ENCODE assay signal across 12 cellular contexts in genomic region chr11:870127-870413, GRCh38. TPM values are rescaled to one million over a fixed set of nuclear protein-coding genes. Genes with fewer than 3 reads are reported as not detected.
DNase-seq lines count a peak whose midpoint lies in the region; FAIRE-seq and TF ChIP-seq lines count a peak whose summit lies in the region.
"Had no signal": no experiment of that assay in that cellular context is flagged by ENCODE, and none has a peak within 500 bp of the region (broad histone marks: within the 10 kb centered on the region; RNA-seq: fewer than 3 reads in every experiment).

No MANE protein-coding gene starts in this region.

- H3K9me2 ChIP-seq in PC-9 (ENCODE audit: insufficient read depth) (no peaks in the 10 kb centered on the region), hepatocyte (replicated peaks; ENCODE audit: insufficient read depth) (no peaks in the 10 kb centered on the region)

- 44% methylated on average over 5 of the region's 8 CpGs for WGBS in hepatocyte (ENCODE audit: low lambda C conversion rate, missing lambda C conversion rate)
- WGBS in transverse colon (ENCODE audit: low coverage in 1 of 2), 2 donors = 80% methylated on average over 5 of the region's 8 CpGs; no CpG with 5 or more reads in 1 of the 2 donors

- H3K27me3 ChIP-seq in BJ (ENCODE audit: control insufficient read depth, insufficient read depth, low read length) = no peaks in the 10 kb centered on the region
- H3K27me3 ChIP-seq in PC-9 (ENCODE audit: insufficient read depth, low read depth) = no peaks in the 10 kb centered on the region
- H3K27me3 ChIP-seq in hepatocyte = no peaks in the 10 kb centered on the region
- no peaks in the 10 kb centered on the region for H3K27me3 ChIP-seq in transverse colon
- H3K27me3 ChIP-seq: BLaER1, heart left ventricle had no signal

- TF ChIP-seq CTCF in BJ (IDR thresholded peaks at IDR 0.05; ENCODE audit: insufficient read depth, low read depth, low read length) = peak; percentile 25
- TF ChIP-seq CTCF in PC-9 (conservative IDR thresholded peaks at IDR 0.05) = peak; percentile 24; the same call in 1 of the 2 replicates
- peak; percentile 22 for TF ChIP-seq CTCF in hepatocyte (IDR thresholded peaks at IDR 0.05; ENCODE audit: poor library complexity)
- no peak for TF ChIP-seq CTCF in transverse colon (IDR thresholded peaks at IDR 0.05)

- H3K36me3 ChIP-seq in BJ (ENCODE audit: control insufficient read depth, insufficient read depth, low read length) (peaks cover 20% of the 10 kb centered on the region), PC-9 (ENCODE audit: low read depth) (no peaks in the 10 kb centered on the region), hepatocyte (replicated peaks; ENCODE audit: insufficient read depth, low read depth) (no peaks in the 10 kb centered on the region), transverse colon (no peaks in the 10 kb centered on the region)

- FAIRE-seq in GM19239 (lab: Jason Lieb, UNC) = no peak

- CTCF ChIA-PET in BJ (lab: Yijun Ruan, JAX) = interaction anchor here (1.0 to 1.9 kb wide), 2 partner anchors 10 to 21 kb away, joined by 3 to 6 read pairs; no protein-coding TSS in a partner anchor
- CTCF ChIA-PET in PC-9 (lab: Charles Lee) = no interaction called here

- POLR2A ChIA-PET in BJ (lab: Charles Lee) = no interaction called here
- POLR2A ChIA-PET in PC-9 (lab: Charles Lee; ENCODE audit: unreplicated experiment) = no interaction called here

- TF ChIP-seq POLR2A in transverse colon (IDR thresholded peaks at IDR 0.05) = no peak

- no peak overlapping the region for H3K27ac ChIP-seq in PC-9
- H3K27ac ChIP-seq in hepatocyte = no peak overlapping the region
- no peak overlapping the region for H3K27ac ChIP-seq in transverse colon
- H3K27ac ChIP-seq: BLaER1, heart left ventricle had no signal

- H3K4me2 ChIP-seq in PC-9 (no peak overlapping the region), hepatocyte (no peak overlapping the region)
- H3K4me2 ChIP-seq: BLaER1 had no signal

- H3K9me3 ChIP-seq in PC-9 (ENCODE audit: insufficient read depth, low read depth) (no peaks in the 10 kb centered on the region), hepatocyte (ENCODE audit: low read depth) (no peaks in the 10 kb centered on the region), transverse colon (no peaks in the 10 kb centered on the region)
- H3K9me3 ChIP-seq: BLaER1, heart left ventricle had no signal

- DNase-seq in BJ (ENCODE audit: low read depth) (no peak), PC-9 (no peak), hepatocyte (ENCODE audit: low spot score) (no peak), transverse colon (no peak), HuH-7.5 (ENCODE audit: low spot score) (no peak), GM19239 (ENCODE audit: insufficient read length, low spot score) (no peak)
- DNase-seq: activated CD8-positive, alpha-beta T cell treated with anti-CD3 and anti-CD28 coated beads, Interleukin-2, amount 10 ng/mL, durations not matched to agents 7 days and 5 days; activated naive CD8-positive, alpha-beta T cell treated with anti-CD3 and anti-CD28 coated beads, Interleukin-2, amount 10 ng/mL, durations not matched to agents 7 days and 5 days; effector CD4-positive, alpha-beta T cell; NCI-H146 had no signal

- H3K4me1 ChIP-seq in PC-9 (replicated peaks; ENCODE audit: insufficient read depth) (no peaks in the 10 kb centered on the region), hepatocyte (ENCODE audit: insufficient read depth) (no peaks in the 10 kb centered on the region), transverse colon (no peaks in the 10 kb centered on the region)
- H3K4me1 ChIP-seq: BLaER1, heart left ventricle had no signal

- H3F3A ChIP-seq in PC-9 (ENCODE audit: insufficient read depth, low read depth) = no peaks in the 10 kb centered on the region

- H4K20me1 ChIP-seq in PC-9 (ENCODE audit: insufficient read depth) = no peaks in the 10 kb centered on the region; the same call in 1 of the 2 replicates
- no peaks in the 10 kb centered on the region for H4K20me1 ChIP-seq in hepatocyte (ENCODE audit: insufficient read depth, poor library complexity, severe bottlenecking)

- H3K4me3 ChIP-seq in BJ (ENCODE audit: low read depth, low read length) (no peak overlapping the region), PC-9 (no peak overlapping the region), hepatocyte (no peak overlapping the region), transverse colon (no peak overlapping the region)
- H3K4me3 ChIP-seq: BLaER1, heart left ventricle had no signal

- intact Hi-C loops in PC-9 (cut with micrococcal nuclease; ENCODE audit: unreplicated experiment) (no loop called here), transverse colon (cut with DNase I; ENCODE audit: low total_unique reads) (no loop called here)

- H2AFZ ChIP-seq in PC-9 = no peak overlapping the region
- no peak overlapping the region for H2AFZ ChIP-seq in hepatocyte

- TF ChIP-seq EP300 in transverse colon (IDR thresholded peaks at IDR 0.05; ENCODE audit: low read depth) = no peak

- H3K79me2 ChIP-seq in PC-9 (ENCODE audit: low read depth) (no peaks in the 10 kb centered on the region), hepatocyte (no peaks in the 10 kb centered on the region)

- in situ Hi-C loops in transverse colon (cut with MboI; ENCODE audit: low pct_ligation_motif_present in 1 of 4, low pct_unique_long_range_greater_than_20kb in 1 of 4, low sequenced_read_pairs in 3 of 4) = loop anchor here in 2 of 4 donors (25.0 kb wide), 1 partner anchor 167 kb away; the partner anchor contains the start of gene MUC6 (in 2 of the 2)

- BruUV-seq in PC-9 (replicated peaks; lab: Mats Ljungman, UMichigan) = no TSS peak

RNA-seq across cellular contexts. Expression of gene TSPAN4, which starts 27.4 kb away (rescaled TPM):
- polyA plus RNA-seq in BJ (2011; rRNA removed) = 145 and 295 TPM in 2 replicates
- 51.8 and 70.2 TPM in 2 replicates for polyA minus RNA-seq in BJ (2011; rRNA and poly(A)+ RNA removed)
- 30.4 and 43.6 TPM in 2 replicates for total RNA-seq in PC-9 (2021)
- 62.5 and 82.8 TPM in 2 replicates for total RNA-seq in hepatocyte
- polyA plus RNA-seq in hepatocyte = 148 and 177 TPM in 2 replicates
- total RNA-seq in transverse colon = 10 to 100 TPM; 25.1 to 75.0 (median 32.4) TPM

RNA-seq across cellular contexts. Expression of gene POLR2L, which starts 27.7 kb away (rescaled TPM):
- 308 and 734 TPM in 2 replicates for polyA plus RNA-seq in BJ (2011; rRNA removed)
- polyA minus RNA-seq in BJ (2011; rRNA and poly(A)+ RNA removed) = 123 and 136 TPM in 2 replicates
- 87.4 and 99.7 TPM in 2 replicates for total RNA-seq in PC-9 (2021)
- 38.0 and 50.2 TPM in 2 replicates for total RNA-seq in hepatocyte
- 372 and 402 TPM in 2 replicates for polyA plus RNA-seq in hepatocyte
- total RNA-seq in transverse colon = 10 to 100 TPM in 3 of 4 donors, 1 to 10 TPM in 1; 9.7 to 66.6 (median 32.7) TPM

RNA-seq across cellular contexts. Expression of gene CD151, which starts 37.3 kb away (rescaled TPM):
- polyA plus RNA-seq in BJ (2011; rRNA removed) (1,448 and 2,262 TPM in 2 replicates), hepatocyte (356 and 392 TPM in 2 replicates)
- 434 and 704 TPM in 2 replicates for polyA minus RNA-seq in BJ (2011; rRNA and poly(A)+ RNA removed)
- total RNA-seq in PC-9 (2021) (184 and 199 TPM in 2 replicates), hepatocyte (248 and 260 TPM in 2 replicates), transverse colon (100 to 1,000 TPM; 252 to 650 (median 429) TPM)

RNA-seq across cellular contexts. Expression of gene CHID1, which starts 40.5 kb away (rescaled TPM):
- 122 and 178 TPM in 2 replicates for polyA plus RNA-seq in BJ (2011; rRNA removed)
- polyA minus RNA-seq in BJ (2011; rRNA and poly(A)+ RNA removed) = 51.0 and 54.0 TPM in 2 replicates
- 66.1 and 85.6 TPM in 2 replicates for total RNA-seq in PC-9 (2021)
- total RNA-seq in hepatocyte = 61.5 and 92.4 TPM in 2 replicates
- polyA plus RNA-seq in hepatocyte = 152 and 155 TPM in 2 replicates
- total RNA-seq in transverse colon = 10 to 100 TPM; 15.3 to 58.2 (median 41.4) TPM

RNA-seq across cellular contexts. Expression of gene CRACR2B, which starts 42.4 kb away (rescaled TPM):
- polyA plus RNA-seq in BJ (2011; rRNA removed) (0.16 and 0.18 TPM in 2 replicates), hepatocyte (33.2 and 39.7 TPM in 2 replicates)
- not detected in 2 replicates for polyA minus RNA-seq in BJ (2011; rRNA and poly(A)+ RNA removed)
- total RNA-seq in PC-9 (2021) (17.5 and 21.2 TPM in 2 replicates), hepatocyte (9.7 and 10.2 TPM in 2 replicates), transverse colon (100 to 1,000 TPM in 3 of 4 donors, 10 to 100 TPM in 1; 82.7 to 373 (median 210) TPM)

Comparison
In these comparisons a context has a peak if more than half of its experiments do, and no peak if none do; other contexts are left out.
1. CTCF ChIP-seq: peak in BJ (single experiment), PC-9 (single experiment) and hepatocyte (single experiment); none in transverse colon (0 of 5).